ENCODE assay signal across 9 cellular contexts in genomic region chr2:138948070-138948539, GRCh38.
DNase-seq lines count a peak whose midpoint lies in the region; ATAC-seq and TF ChIP-seq lines count a peak whose summit lies in the region.
"Had no signal": no experiment of that assay in that cellular context is flagged by ENCODE, and none has a peak within 500 bp of the region (broad histone marks: within the 10 kb centered on the region; RNA-seq: fewer than 3 reads in every experiment).

No MANE protein-coding gene starts in this region.

- TF ChIP-seq CTCF in GM10248 (IDR thresholded peaks at IDR 0.05; ENCODE audit: control extremely low read depth, extremely low read depth, low read depth, missing control alignments) (no peak), RWPE2 (IDR thresholded peaks at IDR 0.05; ENCODE audit: poor library complexity, severe bottlenecking) (no peak), kidney epithelial cell (IDR thresholded peaks at IDR 0.05; ENCODE audit: insufficient read depth, low read length, poor library complexity, severe bottlenecking) (no peak), type B pancreatic cell (conservative IDR thresholded peaks at IDR 0.05) (no peak)

- peaks cover 16% of the 10 kb centered on the region for H3K27me3 ChIP-seq in RWPE2 (ENCODE audit: insufficient read depth, poor library complexity, severe bottlenecking)
- no peaks in the 10 kb centered on the region for H3K27me3 ChIP-seq in kidney epithelial cell (ENCODE audit: control insufficient read depth, insufficient read depth, low read length)

- CTCF ChIA-PET in GM10248 (lab: Yijun Ruan, JAX), result interaction anchor here (1.3 to 1.4 kb wide), 2 partner anchors 15 to 18 kb away, joined by 3 read pairs; no protein-coding TSS in a partner anchor

- H3K4me1 Mint-ChIP-seq in type B pancreatic cell (ENCODE audit: unreplicated experiment), result no peaks in the 10 kb centered on the region

- peak; percentile 8 for DNase-seq in GM10248 (ENCODE audit: extremely low spot score)
- DNase-seq in RWPE2 (ENCODE audit: low spot score), result peak; percentile 75
- DNase-seq in kidney epithelial cell (ENCODE audit: low read depth), result peak; percentile 98
- no peak for DNase-seq in cerebellar nuclear complex (lab: John Stamatoyannopoulos, UW)
- no peak for DNase-seq in NCI-H1105 (lab: John Stamatoyannopoulos, UW)
- DNase-seq in iPS-NIHi11 (ENCODE audit: low spot score), result no peak
- DNase-seq in type B pancreatic cell (ENCODE audit: extremely low spot score, unreplicated experiment), result no peak

- peak; percentile 82 for ATAC-seq in HG02884 (IDR thresholded peaks at IDR 0.05; ENCODE audit: unreplicated experiment)
- peak; percentile 92 for ATAC-seq in RWPE2 (ENCODE audit: low read depth)

- peaks cover 31% of the 10 kb centered on the region for H3K4me1 ChIP-seq in RWPE2 (ENCODE audit: insufficient read depth, poor library complexity, severe bottlenecking)
- H3K4me1 ChIP-seq: parathyroid adenoma had no signal

- POLR2A ChIA-PET in GM10248 (lab: Yijun Ruan, JAX), result no interaction called here

- H3K27me3 Mint-ChIP-seq in type B pancreatic cell, result peaks cover 4% of the 10 kb centered on the region

- peak overlapping the region; percentile 65 for H3K27ac ChIP-seq in RWPE2 (ENCODE audit: poor library complexity, severe bottlenecking)
- H3K27ac ChIP-seq: parathyroid adenoma had no signal

- H3K4me3 ChIP-seq in RWPE2 (ENCODE audit: severe bottlenecking) (no peak overlapping the region), kidney epithelial cell (ENCODE audit: low read depth, low read length) (no peak overlapping the region)

- no peaks in the 10 kb centered on the region for H3K9me3 ChIP-seq in RWPE2 (ENCODE audit: severe bottlenecking)

- H3K27ac Mint-ChIP-seq in type B pancreatic cell, result no peak overlapping the region

- H3K36me3 ChIP-seq in RWPE2 (ENCODE audit: low read depth), result no peaks in the 10 kb centered on the region
- no peaks in the 10 kb centered on the region for H3K36me3 ChIP-seq in kidney epithelial cell (ENCODE audit: control insufficient read depth, insufficient read depth, low read length)

- no peaks in the 10 kb centered on the region for H3K9me3 Mint-ChIP-seq in type B pancreatic cell

- H3K36me3 Mint-ChIP-seq in type B pancreatic cell, result no peaks in the 10 kb centered on the region

- no peak overlapping the region for H3K4me3 Mint-ChIP-seq in type B pancreatic cell

Comparison
In these comparisons a context has a peak if more than half of its experiments do, and no peak if none do; other contexts are left out.
1. DNase-seq: peak in GM10248 (single experiment), RWPE2 (single experiment) and kidney epithelial cell (single experiment); none in cerebellar nuclear complex (0 of 2), NCI-H1105 (single experiment), iPS-NIHi11 (single experiment) and type B pancreatic cell (single experiment).